ENCODE assay signal across 11 cellular contexts in the genomic region with DNA sequence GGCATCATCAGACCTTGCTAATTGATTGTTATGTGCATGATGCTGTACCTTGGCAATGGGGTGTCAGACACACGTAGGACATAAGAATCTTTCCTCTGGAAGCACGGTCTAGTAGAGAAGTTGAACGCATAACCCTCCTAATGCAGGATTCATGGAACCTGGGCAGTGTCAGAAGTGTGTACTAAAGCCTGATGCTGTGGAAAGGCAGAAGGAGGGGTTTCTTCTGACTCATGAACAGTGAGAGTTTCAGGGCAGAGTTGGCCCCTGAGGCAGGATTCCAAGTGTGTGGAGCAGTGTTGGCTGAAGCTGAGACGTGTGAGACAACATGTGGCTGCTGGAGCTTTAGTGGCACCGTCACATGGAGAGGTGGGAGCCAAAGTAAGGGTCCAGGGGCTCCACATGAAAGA. TPM values are rescaled to one million over a fixed set of nuclear protein-coding genes. Genes with fewer than 3 reads are reported as not detected.
DNase-seq lines count a peak whose midpoint lies in the region; ATAC-seq, FAIRE-seq and TF ChIP-seq lines count a peak whose summit lies in the region.
"Had no signal": no experiment of that assay in that cellular context is flagged by ENCODE, and none has a peak within 500 bp of the region (broad histone marks: within the 10 kb centered on the region; RNA-seq: fewer than 3 reads in every experiment).

No MANE protein-coding gene starts in this region.

- H3K4me3 ChIP-seq in foreskin fibroblast (ENCODE audit: low read depth in 1 of 2, low read length in 2 of 2) (peak overlapping the region; percentile 81 to 85), smooth muscle cell (peak overlapping the region; percentile 77)

- ATAC-seq in SK-N-SH treated with all-trans-retinoic acid at 6 μM for 48 hours (peak; percentile 5; the same call in 1 of the 3 replicates), GM21825 (IDR thresholded peaks at IDR 0.05; ENCODE audit: unreplicated experiment) (no peak)

- peaks cover 0 to 3% (median 0%) of the 10 kb centered on the region in 3 donors for H3K36me3 Mint-ChIP-seq in immature natural killer cell

- TF ChIP-seq POLR2A in H54 (IDR thresholded peaks at IDR 0.05; ENCODE audit: low read depth, low read length), result no peak

- H3K4me2 ChIP-seq in smooth muscle cell, result peak overlapping the region; percentile 86

- H3K9me3 Mint-ChIP-seq in immature natural killer cell, result peaks cover 0 to 2% (median 0%) of the 10 kb centered on the region in 6 donors
- H3K9me3 Mint-ChIP-seq: activated CD4-positive, alpha-beta T cell treated with anti-CD3 and anti-CD28 coated beads, Interleukin-2, amount 10 ng/mL, durations not matched to agents 7 days and 5 days had no signal

- H3K27me3 Mint-ChIP-seq in immature natural killer cell (ENCODE audit: low read depth in 3 of 3), result peaks cover 0 to 5% (median 3%) of the 10 kb centered on the region in 3 donors
- H3K27me3 Mint-ChIP-seq: activated CD4-positive, alpha-beta T cell treated with anti-CD3 and anti-CD28 coated beads, Interleukin-2, amount 10 ng/mL, durations not matched to agents 7 days and 5 days had no signal

- peaks cover 42% of the 10 kb centered on the region for H3K4me1 ChIP-seq in smooth muscle cell (ENCODE audit: low read depth)

- peaks cover 23% of the 10 kb centered on the region for H4K20me1 ChIP-seq in smooth muscle cell (ENCODE audit: low read depth)

- WGBS in smooth muscle cell (ENCODE audit: low lambda C conversion rate), result 12% methylated on average over 5 of the region's 5 CpGs

- no peak overlapping the region for H3K27ac Mint-ChIP-seq in immature natural killer cell
- H3K27ac Mint-ChIP-seq: activated CD4-positive, alpha-beta T cell treated with anti-CD3 and anti-CD28 coated beads, Interleukin-2, amount 10 ng/mL, durations not matched to agents 7 days and 5 days; activated naive CD8-positive, alpha-beta T cell treated with anti-CD3 and anti-CD28 coated beads, Interleukin-2, amount 10 ng/mL, durations not matched to agents 7 days and 5 days had no signal

- H2AFZ ChIP-seq in smooth muscle cell (ENCODE audit: low read depth), result no peak overlapping the region

- no peak overlapping the region for H3K4me3 Mint-ChIP-seq in immature natural killer cell
- H3K4me3 Mint-ChIP-seq: activated CD4-positive, alpha-beta T cell treated with anti-CD3 and anti-CD28 coated beads, Interleukin-2, amount 10 ng/mL, durations not matched to agents 7 days and 5 days; activated naive CD8-positive, alpha-beta T cell treated with anti-CD3 and anti-CD28 coated beads, Interleukin-2, amount 10 ng/mL, durations not matched to agents 7 days and 5 days had no signal

- H3K27ac ChIP-seq in smooth muscle cell (ENCODE audit: low read depth), result peak overlapping the region; percentile 100
- H3K27ac ChIP-seq: neutrophil had no signal

- H3K9me3 ChIP-seq in smooth muscle cell (replicated peaks; ENCODE audit: low read depth), result no peaks in the 10 kb centered on the region
- H3K9me3 ChIP-seq: neutrophil had no signal

- peak; percentile 20 for FAIRE-seq in H54 (lab: Jason Lieb, UNC)

- H3K36me3 ChIP-seq in smooth muscle cell (ENCODE audit: low read depth), result no peaks in the 10 kb centered on the region
- H3K36me3 ChIP-seq: neutrophil had no signal

- H3K27me3 ChIP-seq in smooth muscle cell (ENCODE audit: low read depth), result no peaks in the 10 kb centered on the region

- DNase-seq in H54 (ENCODE audit: insufficient read length, low spot score) (no peak), foreskin fibroblast (peak; percentile 88 to 93), smooth muscle cell (lab: John Stamatoyannopoulos, UW; ENCODE audit: unreplicated experiment) (no peak), immature natural killer cell (no peak)
- no peak for DNase-seq in activated CD4-positive, alpha-beta T cell treated with anti-CD3 and anti-CD28 coated beads, Interleukin-2, amount 50 U/mL, for 1 hour
- DNase-seq in activated CD4-positive, alpha-beta T cell treated with anti-CD3 and anti-CD28 coated beads, Interleukin-2, amount 50 U/mL, for 48 hours, result no peak
- DNase-seq: activated CD4-positive, alpha-beta T cell treated with anti-CD3 and anti-CD28 coated beads, Interleukin-2, amount 10 ng/mL, durations not matched to agents 7 days and 5 days; activated naive CD8-positive, alpha-beta T cell treated with anti-CD3 and anti-CD28 coated beads, Interleukin-2, amount 10 ng/mL, durations not matched to agents 7 days and 5 days had no signal

- peak overlapping the region; percentile 53 for H3K9ac ChIP-seq in smooth muscle cell (ENCODE audit: low read depth)

- TF ChIP-seq CTCF in foreskin fibroblast (IDR thresholded peaks at IDR 0.05; ENCODE audit: low read depth, low read length), result no peak
- no peak for TF ChIP-seq CTCF in smooth muscle cell (IDR thresholded peaks at IDR 0.05; ENCODE audit: borderline replicate concordance, insufficient read depth, poor library complexity, severe bottlenecking)

- H3F3A ChIP-seq in smooth muscle cell (ENCODE audit: low read depth), result peaks cover 30% of the 10 kb centered on the region

- peaks cover 56% of the 10 kb centered on the region for H3K79me2 ChIP-seq in smooth muscle cell (ENCODE audit: low read depth)

- H3K4me1 Mint-ChIP-seq in immature natural killer cell, result peaks cover 44 to 45% of the 10 kb centered on the region in 2 donors

TF ChIP-seq in SK-N-SH treated with all-trans-retinoic acid at 6 μM for 48 hours, 23 proteins besides CTCF, POLR2A, EP300 and RAD21:
- TF ChIP-seq ZC3H10 (CRISPR knock-in tag; IDR thresholded peaks at IDR 0.05), result no peak

RNA-seq across cellular contexts. Expression of a gene that starts 3.5 kb away (rescaled TPM):
- 81.2 and 91.6 TPM in 2 replicates for total RNA-seq in smooth muscle cell
- polyA plus RNA-seq in smooth muscle cell (30.5 and 32.2 TPM in 2 replicates), immature natural killer cell (10 to 100 TPM in 2 of 3 donors, 1 to 10 TPM in 1; 9.2 to 16.0 (median 12.8) TPM)

Comparison
In these comparisons a context has a peak if more than half of its experiments do, and no peak if none do; other contexts are left out.
1. DNase-seq: peak in foreskin fibroblast (2 of 2); none in H54 (single experiment), smooth muscle cell (single experiment), activated CD4-positive, alpha-beta T cell treated with anti-CD3 and anti-CD28 coated beads, Interleukin-2, amount 50 U/mL, for 1 hour (single experiment), activated CD4-positive, alpha-beta T cell treated with anti-CD3 and anti-CD28 coated beads, Interleukin-2, amount 50 U/mL, for 48 hours (0 of 2) and immature natural killer cell (0 of 3).